ENCODE assay signal across 25 cellular contexts in the genomic region with DNA sequence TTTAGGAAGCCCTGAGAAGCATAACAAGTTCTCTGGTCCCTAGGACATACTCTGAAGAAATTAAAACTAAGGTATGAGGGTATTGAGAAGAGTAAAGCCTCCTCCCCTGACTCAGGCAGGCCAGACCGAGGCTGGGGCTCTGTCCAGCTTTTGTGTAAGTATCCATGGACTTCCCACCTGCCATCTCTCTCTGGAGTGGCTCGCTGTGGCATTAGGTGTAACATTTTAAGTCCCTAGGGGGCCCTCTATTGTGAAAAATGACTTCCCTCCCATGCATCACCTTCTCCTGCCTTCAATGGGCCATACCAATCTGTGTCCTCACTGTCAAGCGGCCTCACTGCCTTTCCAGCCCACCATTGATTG.
DNase-seq lines count a peak whose midpoint lies in the region; ATAC-seq, FAIRE-seq and TF ChIP-seq lines count a peak whose summit lies in the region.
"Had no signal": no experiment of that assay in that cellular context is flagged by ENCODE, and none has a peak within 500 bp of the region (broad histone marks: within the 10 kb centered on the region; RNA-seq: fewer than 3 reads in every experiment).

No MANE protein-coding gene starts in this region.

- H3K27ac ChIP-seq in astrocyte (ENCODE audit: low read depth, low read length) (no peak overlapping the region), parathyroid adenoma (peak overlapping the region; percentile 22)
- H3K27ac ChIP-seq: BLaER1, body of pancreas, HL-60, right atrium auricular region, upper lobe of right lung had no signal

- DNase-seq in Daoy (ENCODE audit: low read depth) (peak; percentile 16), NB4 (ENCODE audit: low read depth) (peak; percentile 3), astrocyte (ENCODE audit: low read depth) (no peak)
- no peak for DNase-seq in activated CD4-positive, alpha-beta T cell treated with anti-CD3 and anti-CD28 coated beads for 36 hours
- DNase-seq: activated CD8-positive, alpha-beta memory T cell treated with anti-CD3 and anti-CD28 coated beads, Interleukin-2, amount 10 ng/mL, durations not matched to agents 7 days and 5 days; activated naive CD8-positive, alpha-beta T cell treated with anti-CD3 and anti-CD28 coated beads, Interleukin-2, amount 50 U/mL, for 24 hours; activated T-cell treated with anti-CD3 and anti-CD28 coated beads, Interleukin-2, amount 50 U/mL, for 48 hours; body of pancreas; glutamatergic neuron; islet precursor cell; Kasumi-1; natural killer cell; NCI-H1092; NCI-H187 treated with DMSO at 0.1 percent for 48 hours; NCI-H526; RPMI8226; stimulated activated CD4-positive, alpha-beta T cell treated with anti-CD3 and anti-CD28 coated beads, Interleukin-4, amount 100 ng/mL, for 1 hour; upper lobe of right lung had no signal

- H2AFZ ChIP-seq in astrocyte (ENCODE audit: low read depth, low read length) (no peak overlapping the region), parathyroid adenoma (no peak overlapping the region)

- no peaks in the 10 kb centered on the region for H3K27me3 Mint-ChIP-seq in astrocyte (ENCODE audit: low read depth, unreplicated experiment)
- H3K27me3 Mint-ChIP-seq in activated CD4-positive, alpha-beta T cell treated with anti-CD3 and anti-CD28 coated beads for 36 hours, result peaks cover 6% of the 10 kb centered on the region
- H3K27me3 Mint-ChIP-seq: activated naive CD8-positive, alpha-beta T cell treated with anti-CD3 and anti-CD28 coated beads, Interleukin-2, amount 50 U/mL, for 24 hours had no signal

- H3K27ac Mint-ChIP-seq in astrocyte (ENCODE audit: unreplicated experiment), result peak overlapping the region; percentile 93
- no peak overlapping the region for H3K27ac Mint-ChIP-seq in activated CD4-positive, alpha-beta T cell treated with anti-CD3 and anti-CD28 coated beads for 36 hours
- H3K27ac Mint-ChIP-seq: activated CD8-positive, alpha-beta memory T cell treated with anti-CD3 and anti-CD28 coated beads, Interleukin-2, amount 10 ng/mL, durations not matched to agents 7 days and 5 days; activated naive CD8-positive, alpha-beta T cell treated with anti-CD3 and anti-CD28 coated beads, Interleukin-2, amount 50 U/mL, for 24 hours; natural killer cell had no signal

- no peak for FAIRE-seq in astrocyte (lab: Jason Lieb, UNC)

- H3K79me2 ChIP-seq in astrocyte (ENCODE audit: insufficient read depth, low read length) (no peaks in the 10 kb centered on the region), parathyroid adenoma (peaks cover 29% of the 10 kb centered on the region)

- H4K20me1 ChIP-seq in astrocyte (ENCODE audit: insufficient read depth, low read length), result no peaks in the 10 kb centered on the region
- H4K20me1 ChIP-seq: BLaER1 had no signal

- no peaks in the 10 kb centered on the region for H3K9me3 Mint-ChIP-seq in astrocyte (ENCODE audit: unreplicated experiment)
- H3K9me3 Mint-ChIP-seq in activated CD4-positive, alpha-beta T cell treated with anti-CD3 and anti-CD28 coated beads for 36 hours (ENCODE audit: low read depth), result no peaks in the 10 kb centered on the region
- H3K9me3 Mint-ChIP-seq: activated naive CD8-positive, alpha-beta T cell treated with anti-CD3 and anti-CD28 coated beads, Interleukin-2, amount 50 U/mL, for 24 hours; natural killer cell had no signal

- POLR2A ChIA-PET in activated CD4-positive, alpha-beta T cell treated with anti-CD3 and anti-CD28 coated beads for 36 hours (lab: Charles Lee), result no interaction called here

- ATAC-seq in GM18511 (IDR thresholded peaks at IDR 0.05; ENCODE audit: unreplicated experiment) (no peak), GM18858 (IDR thresholded peaks at IDR 0.05; ENCODE audit: unreplicated experiment) (no peak), GM18498 (IDR thresholded peaks at IDR 0.05; ENCODE audit: unreplicated experiment) (no peak)
- ATAC-seq in activated CD4-positive, alpha-beta T cell treated with anti-CD3 and anti-CD28 coated beads for 36 hours, result no peak
- ATAC-seq: activated CD8-positive, alpha-beta memory T cell treated with anti-CD3 and anti-CD28 coated beads, Interleukin-2, amount 10 ng/mL, durations not matched to agents 7 days and 5 days; activated naive CD8-positive, alpha-beta T cell treated with anti-CD3 and anti-CD28 coated beads, Interleukin-2, amount 50 U/mL, for 24 hours; body of pancreas; natural killer cell; upper lobe of right lung had no signal

- H3K9me3 ChIP-seq in astrocyte (ENCODE audit: insufficient read depth, low read depth, low read length), result peaks cover 5% of the 10 kb centered on the region
- H3K9me3 ChIP-seq in parathyroid adenoma (ENCODE audit: control insufficient read depth, low read length), result no peaks in the 10 kb centered on the region
- H3K9me3 ChIP-seq: body of pancreas, upper lobe of right lung had no signal

- TF ChIP-seq CTCF in NB4 (IDR thresholded peaks at IDR 0.05; ENCODE audit: low read depth, low read length) (no peak), astrocyte (IDR thresholded peaks at IDR 0.05; ENCODE audit: insufficient read depth, low read depth, low read length) (no peak), parathyroid adenoma (IDR thresholded peaks at IDR 0.05) (no peak)

- no peak overlapping the region for H3K4me3 Mint-ChIP-seq in astrocyte (ENCODE audit: unreplicated experiment)
- no peak overlapping the region for H3K4me3 Mint-ChIP-seq in activated CD4-positive, alpha-beta T cell treated with anti-CD3 and anti-CD28 coated beads for 36 hours
- H3K4me3 Mint-ChIP-seq: activated CD8-positive, alpha-beta memory T cell treated with anti-CD3 and anti-CD28 coated beads, Interleukin-2, amount 10 ng/mL, durations not matched to agents 7 days and 5 days; activated naive CD8-positive, alpha-beta T cell treated with anti-CD3 and anti-CD28 coated beads, Interleukin-2, amount 50 U/mL, for 24 hours; natural killer cell had no signal

- H3K4me2 ChIP-seq in astrocyte (ENCODE audit: low read length) (no peak overlapping the region), parathyroid adenoma (ENCODE audit: low read length) (no peak overlapping the region)
- H3K4me2 ChIP-seq: BLaER1 had no signal

- H3K4me1 ChIP-seq in astrocyte (ENCODE audit: insufficient read depth, low read length) (peaks cover 4% of the 10 kb centered on the region), parathyroid adenoma (peaks cover 39% of the 10 kb centered on the region)
- H3K4me1 ChIP-seq: body of pancreas, upper lobe of right lung had no signal

- H3K9ac ChIP-seq in astrocyte (ENCODE audit: low read length) (no peak overlapping the region), parathyroid adenoma (no peak overlapping the region)
- H3K9ac ChIP-seq: BLaER1 had no signal

- intact Hi-C loops in activated CD4-positive, alpha-beta T cell treated with anti-CD3 and anti-CD28 coated beads for 36 hours (cut with DNase I, micrococcal nuclease), result no loop called here

- CTCF ChIA-PET in activated CD4-positive, alpha-beta T cell treated with anti-CD3 and anti-CD28 coated beads for 36 hours (lab: Charles Lee), result no interaction called here

- H3K27me3 ChIP-seq in astrocyte (ENCODE audit: insufficient read depth, low read length) (no peaks in the 10 kb centered on the region), parathyroid adenoma (ENCODE audit: control insufficient read depth, insufficient read depth, low read length) (no peaks in the 10 kb centered on the region)
- H3K27me3 ChIP-seq: BLaER1, body of pancreas, right atrium auricular region, upper lobe of right lung had no signal

- no peak for TF ChIP-seq POLR2A in NB4 (IDR thresholded peaks at IDR 0.05; ENCODE audit: extremely low read depth, insufficient read length)

- H3K36me3 Mint-ChIP-seq in astrocyte (ENCODE audit: low read depth, unreplicated experiment), result peaks cover 4% of the 10 kb centered on the region
- no peaks in the 10 kb centered on the region for H3K36me3 Mint-ChIP-seq in activated CD4-positive, alpha-beta T cell treated with anti-CD3 and anti-CD28 coated beads for 36 hours (ENCODE audit: low read depth)
- H3K36me3 Mint-ChIP-seq: activated CD8-positive, alpha-beta memory T cell treated with anti-CD3 and anti-CD28 coated beads, Interleukin-2, amount 10 ng/mL, durations not matched to agents 7 days and 5 days; natural killer cell had no signal

- H3K36me3 ChIP-seq in astrocyte (ENCODE audit: insufficient read depth, low read length) (no peaks in the 10 kb centered on the region), parathyroid adenoma (ENCODE audit: control insufficient read depth, insufficient read depth, low read length) (no peaks in the 10 kb centered on the region)
- H3K36me3 ChIP-seq: BLaER1, right atrium auricular region, upper lobe of right lung had no signal

- H3K4me1 Mint-ChIP-seq in astrocyte (ENCODE audit: low read depth, unreplicated experiment), result peaks cover 42% of the 10 kb centered on the region
- no peaks in the 10 kb centered on the region for H3K4me1 Mint-ChIP-seq in activated CD4-positive, alpha-beta T cell treated with anti-CD3 and anti-CD28 coated beads for 36 hours
- H3K4me1 Mint-ChIP-seq: activated CD8-positive, alpha-beta memory T cell treated with anti-CD3 and anti-CD28 coated beads, Interleukin-2, amount 10 ng/mL, durations not matched to agents 7 days and 5 days; activated naive CD8-positive, alpha-beta T cell treated with anti-CD3 and anti-CD28 coated beads, Interleukin-2, amount 50 U/mL, for 24 hours; natural killer cell had no signal

- no peak overlapping the region for H3K4me3 ChIP-seq in NB4 (ENCODE audit: low read depth, low read length)
- no peak overlapping the region for H3K4me3 ChIP-seq in astrocyte (ENCODE audit: insufficient read depth, low read depth, low read length)
- no peak overlapping the region for H3K4me3 ChIP-seq in parathyroid adenoma (ENCODE audit: low read depth, low read length)
- H3K4me3 ChIP-seq: BLaER1, body of pancreas, right atrium auricular region, upper lobe of right lung had no signal

Comparison
In these comparisons a context has a peak if more than half of its experiments do, and no peak if none do; other contexts are left out.
1. DNase-seq: peak in Daoy (single experiment) and NB4 (single experiment); none in astrocyte (single experiment) and activated CD4-positive, alpha-beta T cell treated with anti-CD3 and anti-CD28 coated beads for 36 hours (single experiment).